ENCODE assay signal across 9 cellular contexts in the genomic region with DNA sequence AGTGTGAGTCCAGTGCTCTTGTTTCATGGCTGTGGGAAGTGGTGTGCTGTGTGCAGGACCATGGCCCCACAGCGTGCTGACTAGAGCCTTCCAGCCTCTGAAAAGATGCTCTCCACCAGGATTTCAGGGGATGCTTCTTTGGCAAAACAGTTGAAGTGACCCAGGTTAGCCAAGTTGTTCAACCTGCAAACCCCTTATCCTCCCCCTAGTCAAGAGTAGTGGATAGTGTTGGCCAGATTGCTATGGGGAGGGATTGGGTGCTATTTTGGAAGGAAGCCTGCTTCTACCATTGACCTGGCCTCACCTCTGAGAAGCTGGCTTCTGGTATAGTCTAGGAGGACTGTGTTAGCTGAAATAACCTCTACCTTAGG. TPM values are rescaled to one million over a fixed set of nuclear protein-coding genes. Genes with fewer than 3 reads are reported as not detected.
DNase-seq lines count a peak whose midpoint lies in the region; ATAC-seq and TF ChIP-seq lines count a peak whose summit lies in the region.
"Had no signal": no experiment of that assay in that cellular context is flagged by ENCODE, and none has a peak within 500 bp of the region (broad histone marks: within the 10 kb centered on the region; RNA-seq: fewer than 3 reads in every experiment).

No MANE protein-coding gene starts in this region.

- H3K9me3 ChIP-seq in osteoblast (ENCODE audit: low read depth, low read length): no peaks in the 10 kb centered on the region

- no peak for DNase-seq in AG04449 (ENCODE audit: low read depth, low spot score)
- DNase-seq in HFFc6: no peak
- DNase-seq in coronary artery (ENCODE audit: low spot score): no peak
- peak; percentile 74 for DNase-seq in osteoblast (ENCODE audit: insufficient read length, low spot score, missing footprints)
- DNase-seq in NCI-H524 (lab: John Stamatoyannopoulos, UW): no peak
- no peak for DNase-seq in mucosa of gallbladder (ENCODE audit: low spot score)
- DNase-seq: NCI-H748 treated with DMSO at 0.1 percent for 48 hours had no signal

- CTCF ChIA-PET in AG04449 (lab: Yijun Ruan, JAX): interaction anchor here (3.1 kb wide), 1 partner anchor 9 kb away, joined by 10 read pairs; no protein-coding TSS in a partner anchor

- peak overlapping the region; percentile 88 for H3K4me2 ChIP-seq in osteoblast (ENCODE audit: insufficient read depth, low read length)

- H2AFZ ChIP-seq in osteoblast (ENCODE audit: low read length): no peak overlapping the region

- H3K4me3 ChIP-seq in AG04449 (ENCODE audit: low read depth, low read length): peak overlapping the region; percentile 87
- H3K4me3 ChIP-seq in coronary artery: peak overlapping the region; percentile 94
- peak overlapping the region; percentile 91 for H3K4me3 ChIP-seq in osteoblast (ENCODE audit: insufficient read depth, low read length)

- peak overlapping the region; percentile 96 to 99 for H3K27ac ChIP-seq in coronary artery
- H3K27ac ChIP-seq in osteoblast (ENCODE audit: low read depth, low read length): peak overlapping the region; percentile 94

- peaks cover 52% of the 10 kb centered on the region for H3K4me1 ChIP-seq in osteoblast (ENCODE audit: insufficient read depth, low read length)

- TF ChIP-seq CTCF in AG04449 (IDR thresholded peaks at IDR 0.05; ENCODE audit: insufficient read depth, low read length, missing control alignments) (no peak), HFFc6 (IDR thresholded peaks at IDR 0.05) (no peak), coronary artery (IDR thresholded peaks at IDR 0.05) (no peak), osteoblast (IDR thresholded peaks at IDR 0.05; ENCODE audit: extremely low read depth, low read depth, low read length) (no peak)

- no peak for ATAC-seq in HG03571 (IDR thresholded peaks at IDR 0.05; ENCODE audit: unreplicated experiment)
- no peak for ATAC-seq in GM21786 (IDR thresholded peaks at IDR 0.05; ENCODE audit: unreplicated experiment)

- peak overlapping the region; percentile 92 for H3K4me3 Mint-ChIP-seq in HFFc6

- no peaks in the 10 kb centered on the region for H3K9me3 Mint-ChIP-seq in HFFc6

- H3K27me3 ChIP-seq in osteoblast (ENCODE audit: insufficient read depth, low read length): no peaks in the 10 kb centered on the region

- peaks cover 69% of the 10 kb centered on the region for H3K79me2 ChIP-seq in osteoblast (ENCODE audit: insufficient read depth, low read length)

- peaks cover 2% of the 10 kb centered on the region; the same call in 1 of the 2 replicates for H3K27me3 Mint-ChIP-seq in HFFc6 (ENCODE audit: insufficient read depth)

- POLR2A ChIA-PET in AG04449 (lab: Yijun Ruan, JAX): interaction anchor here (3.7 kb wide), 1 partner anchor 25 kb away, joined by 25 read pairs; no protein-coding TSS in a partner anchor

- peaks cover 30% of the 10 kb centered on the region for H4K20me1 ChIP-seq in osteoblast (ENCODE audit: insufficient read depth, low read length)

- peaks cover 42% of the 10 kb centered on the region for H3K36me3 Mint-ChIP-seq in HFFc6 (ENCODE audit: low read depth)

- H3K4me1 Mint-ChIP-seq in HFFc6 (ENCODE audit: low read depth): peaks cover 64% of the 10 kb centered on the region

- H3K27ac Mint-ChIP-seq in HFFc6: peak overlapping the region; percentile 82

- peaks cover 37% of the 10 kb centered on the region for H3K36me3 ChIP-seq in osteoblast (ENCODE audit: insufficient read depth, low read length)

RNA-seq across cellular contexts. Expression of gene MICAL2, which starts 1.7 kb away (rescaled TPM):
- 100 to 1,000 TPM; 199 to 252 (median 233) TPM for total RNA-seq in HFFc6 (2021; fragmentation: NEBNext Ultra II Directional; extraction: Animal tissue kit (Norgen Biotek cat#: 25700))
- 109 and 156 TPM in 2 replicates for total RNA-seq in osteoblast
- 158 TPM for total RNA-seq in mucosa of gallbladder
